8 cellular contexts compared by ENCODE assay signal in the genomic region with DNA sequence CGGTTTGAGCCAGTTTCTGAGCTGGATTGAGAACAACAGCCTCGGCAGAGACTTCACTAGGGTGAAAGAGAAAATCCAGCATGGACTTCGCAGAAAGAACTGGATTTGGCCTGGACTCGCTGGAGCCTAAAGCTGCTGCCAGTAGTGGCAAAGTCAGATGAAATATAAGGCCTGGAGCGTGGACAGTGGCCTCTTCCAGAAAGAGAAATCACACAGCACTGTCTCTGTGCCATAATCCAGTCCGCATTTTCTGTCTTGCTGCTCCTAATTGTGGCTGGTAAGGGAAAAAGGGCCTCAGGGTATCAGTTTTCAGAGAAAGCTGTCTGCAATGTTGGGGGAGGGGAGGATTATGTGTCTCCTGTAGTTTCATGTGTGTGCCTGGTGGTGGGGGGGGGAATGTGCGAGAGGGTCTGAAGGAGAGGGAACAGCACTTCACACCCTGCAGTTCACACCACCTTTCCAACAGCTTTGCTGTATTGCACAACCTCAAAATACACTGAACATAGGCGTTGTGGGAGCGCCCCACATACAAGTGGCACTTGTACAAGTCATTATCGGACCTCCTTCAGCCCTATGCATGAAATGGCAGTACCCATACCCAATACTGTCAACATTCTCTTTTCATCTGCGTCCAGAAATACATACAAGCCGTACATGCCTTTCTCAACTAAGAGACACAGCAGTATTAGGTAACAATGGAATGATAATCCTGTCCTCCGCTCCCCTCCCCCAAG.
DNase-seq lines count a peak whose midpoint lies in the region; ATAC-seq and TF ChIP-seq lines count a peak whose summit lies in the region.

No MANE protein-coding gene starts in this region.

- peak overlapping the region; percentile 19; the same call in 1 of the 2 replicates for H3K9ac ChIP-seq in IMR-90 (ENCODE audit: low read depth, low read length)

- H2AK5ac ChIP-seq in IMR-90 (ENCODE audit: low read depth, low read length) = peak overlapping the region; percentile 97

- BruUV-seq in IMR-90 (replicated peaks; lab: Mats Ljungman, UMichigan) = no TSS peak
- BruUV-seq in Panc1 (replicated peaks; lab: Mats Ljungman, UMichigan) = no TSS peak

- H3K14ac ChIP-seq in IMR-90 (replicated peaks; ENCODE audit: low read depth, low read length) = peak overlapping the region; percentile 86

- peak overlapping the region; percentile 97 for H2AK9ac ChIP-seq in IMR-90 (replicated peaks; ENCODE audit: low read depth, low read length, poor library complexity)

- TF ChIP-seq CTCF in IMR-90 (conservative IDR thresholded peaks at IDR 0.05; ENCODE audit: low read depth, low read length) (0 out of 2 replicates have a peak, but pooled peaks have one; percentile 1), Panc1 (IDR thresholded peaks at IDR 0.05) (no peak)

- no peaks in the 10 kb centered on the region for H3K27me3 Mint-ChIP-seq in CD4-positive, CD25-positive, alpha-beta regulatory T cell
- no peaks in the 10 kb centered on the region for H3K27me3 Mint-ChIP-seq in naive thymus-derived CD8-positive, alpha-beta T cell
- no peaks in the 10 kb centered on the region for H3K27me3 Mint-ChIP-seq in stimulated activated memory B cell treated with anti-CD40 and anti-IgM and Interleukin-4, amounts not matched to agents 10 μg/mL and 1 μg/mL and 100 μg/mL, for 72 hours

- peak; percentile 25; the same call in 1 of the 2 replicates for TF ChIP-seq RAD21 in IMR-90 (IDR thresholded peaks at IDR 0.05; ENCODE audit: low read length)

- peak; percentile 59 to 68 for ATAC-seq in CD4-positive, CD25-positive, alpha-beta regulatory T cell (ENCODE audit: low read depth in 2 of 2)
- ATAC-seq in GM19468 (IDR thresholded peaks at IDR 0.05; ENCODE audit: extremely low read depth, unreplicated experiment) = peak; percentile 82
- ATAC-seq in IMR-90 (ENCODE audit: low read depth) = peak; percentile 78
- ATAC-seq in Panc1 = peak; percentile 82
- ATAC-seq in naive thymus-derived CD8-positive, alpha-beta T cell = peak; percentile 50 to 66
- peak; percentile 83 for ATAC-seq in stimulated activated memory B cell treated with anti-CD40 and anti-IgM and Interleukin-4, amounts not matched to agents 10 μg/mL and 1 μg/mL and 100 μg/mL, for 72 hours

- peak overlapping the region; percentile 98 for H4K91ac ChIP-seq in IMR-90 (ENCODE audit: insufficient read depth, low read depth, low read length)

- peak overlapping the region; percentile 84 for H3K18ac ChIP-seq in IMR-90 (ENCODE audit: low read depth, low read length)

- H3K4me3 ChIP-seq in CD4-positive, CD25-positive, alpha-beta regulatory T cell (ENCODE audit: low read depth, low read length) = peak overlapping the region; percentile 51
- no peak overlapping the region for H3K4me3 ChIP-seq in IMR-90 (ENCODE audit: insufficient read depth, low read depth, low read length)
- peak overlapping the region in 1 of 2 experiments; percentile 15; a peak in 2 of 4 replicates for H3K4me3 ChIP-seq in Panc1 (ENCODE audit: low read depth in 2 of 2, low read length in 2 of 2)

- no peaks in the 10 kb centered on the region for H3K79me1 ChIP-seq in IMR-90 (ENCODE audit: low read depth in 1 of 2, low read length in 2 of 2)

- H3K27ac Mint-ChIP-seq in CD4-positive, CD25-positive, alpha-beta regulatory T cell = peak overlapping the region; percentile 94 to 99 (median 98)
- H3K27ac Mint-ChIP-seq in naive thymus-derived CD8-positive, alpha-beta T cell = peak overlapping the region; percentile 88 to 99 (median 98)
- H3K27ac Mint-ChIP-seq in stimulated activated memory B cell treated with anti-CD40 and anti-IgM and Interleukin-4, amounts not matched to agents 10 μg/mL and 1 μg/mL and 100 μg/mL, for 72 hours = peak overlapping the region; percentile 96

- peak overlapping the region; percentile 94 for H4K5ac ChIP-seq in IMR-90 (ENCODE audit: low read depth, low read length)

- peaks cover 34% of the 10 kb centered on the region for H3K4me1 ChIP-seq in CD4-positive, CD25-positive, alpha-beta regulatory T cell (ENCODE audit: control insufficient read depth, insufficient read depth, low read length, poor library complexity, severe bottlenecking)
- H3K4me1 ChIP-seq in IMR-90 (ENCODE audit: control insufficient read depth, insufficient read depth, low read length) (peaks cover 18% of the 10 kb centered on the region), Panc1 (ENCODE audit: control insufficient read depth, insufficient read depth, low read length) (peaks cover 17% of the 10 kb centered on the region)

- TF ChIP-seq POLR2A in IMR-90 (IDR thresholded peaks at IDR 0.05; ENCODE audit: low read depth, low read length) = no peak

- no peaks in the 10 kb centered on the region for H4K20me1 ChIP-seq in IMR-90 (ENCODE audit: insufficient read depth, low read length)

- peak overlapping the region; percentile 92 to 98 for H4K8ac ChIP-seq in IMR-90 (ENCODE audit: low read depth in 2 of 2, low read length in 2 of 2)

- peak overlapping the region; percentile 94 for H2AFZ ChIP-seq in IMR-90 (replicated peaks; ENCODE audit: low read length, poor library complexity)

- H3K4me2 ChIP-seq in IMR-90 (ENCODE audit: low read depth, low read length) = peak overlapping the region; percentile 50

- peak overlapping the region; percentile 99 for H2BK15ac ChIP-seq in IMR-90 (ENCODE audit: low read depth, low read length)

- peak overlapping the region; percentile 76 for H3K56ac ChIP-seq in IMR-90 (ENCODE audit: extremely low read depth, insufficient read depth, low read length)

- H3K27me3 ChIP-seq in CD4-positive, CD25-positive, alpha-beta regulatory T cell (ENCODE audit: control insufficient read depth, insufficient read depth, low read length) = no peaks in the 10 kb centered on the region
- H3K27me3 ChIP-seq in IMR-90 (ENCODE audit: control insufficient read depth, insufficient read depth, low read length) (no peaks in the 10 kb centered on the region), Panc1 (ENCODE audit: control insufficient read depth, insufficient read depth, low read length) (no peaks in the 10 kb centered on the region)

- no peaks in the 10 kb centered on the region for H3K36me3 ChIP-seq in CD4-positive, CD25-positive, alpha-beta regulatory T cell (ENCODE audit: control insufficient read depth, insufficient read depth, low read length)
- H3K36me3 ChIP-seq in IMR-90 (ENCODE audit: control insufficient read depth, insufficient read depth, low read length) = no peaks in the 10 kb centered on the region
- H3K36me3 ChIP-seq in Panc1 (ENCODE audit: control insufficient read depth, insufficient read depth, low read length) = no peaks in the 10 kb centered on the region

- CTCF ChIA-PET in IMR-90 (lab: Yijun Ruan, JAX) = interaction anchor here (0.6 to 1.9 kb wide), 4 partner anchors 108 to 159 kb away, joined by 3 to 8 read pairs (median 6); partner anchors contain the start of gene ATF7IP
- CTCF ChIA-PET in Panc1 (lab: Charles Lee) = interaction anchor here (0.7 kb wide), 1 partner anchor 108 kb away, joined by 12 read pairs; no protein-coding TSS in a partner anchor

- intact Hi-C loops in IMR-90 (cut with micrococcal nuclease) (loop anchor here (1.0 to 2.0 kb wide), 5 partner anchors 64 to 159 kb away; no protein-coding TSS in a partner anchor), Panc1 (cut with micrococcal nuclease; ENCODE audit: unreplicated experiment) (loop anchor here (10.0 kb wide), 2 partner anchors 107 to 137 kb away; partner anchors contain the start of gene ATF7IP)

- peak overlapping the region; percentile 97 for H2BK20ac ChIP-seq in IMR-90 (ENCODE audit: low read depth, low read length)

- 10% methylated on average over 2 of the region's 13 CpGs; no CpG with 5 or more reads in 1 of the 2 experiments for WGBS in IMR-90 (ENCODE audit: extremely low coverage in 2 of 2, insufficient read length in 1 of 2), 2 experiments

- peak; percentile 72 to 93 (median 84) for DNase-seq in CD4-positive, CD25-positive, alpha-beta regulatory T cell
- DNase-seq in IMR-90 (peak; percentile 100), Panc1 (ENCODE audit: low read depth, low spot score) (peak; percentile 56), activated T-helper 1 cell treated with Interleukin-2 at 50 U/mL for 16 hours (ENCODE audit: low read depth) (peak; percentile 53), fibroblast of gingiva (ENCODE audit: low read depth) (peak; percentile 99)
- DNase-seq in naive thymus-derived CD8-positive, alpha-beta T cell = peak; percentile 61 to 88 (median 77)

- dilution Hi-C loops in IMR-90 (cut with HindIII; ENCODE audit: low sequenced_read_pairs, unreplicated experiment) = no loop called here

- peak overlapping the region; percentile 76 to 90 (median 82) for H3K4me3 Mint-ChIP-seq in CD4-positive, CD25-positive, alpha-beta regulatory T cell
- H3K4me3 Mint-ChIP-seq in naive thymus-derived CD8-positive, alpha-beta T cell = peak overlapping the region; percentile 70 to 87 (median 78)
- peak overlapping the region; percentile 44 for H3K4me3 Mint-ChIP-seq in stimulated activated memory B cell treated with anti-CD40 and anti-IgM and Interleukin-4, amounts not matched to agents 10 μg/mL and 1 μg/mL and 100 μg/mL, for 72 hours

- no peaks in the 10 kb centered on the region for H3K36me3 Mint-ChIP-seq in CD4-positive, CD25-positive, alpha-beta regulatory T cell
- no peaks in the 10 kb centered on the region for H3K36me3 Mint-ChIP-seq in naive thymus-derived CD8-positive, alpha-beta T cell
- H3K36me3 Mint-ChIP-seq in stimulated activated memory B cell treated with anti-CD40 and anti-IgM and Interleukin-4, amounts not matched to agents 10 μg/mL and 1 μg/mL and 100 μg/mL, for 72 hours = peaks cover 16% of the 10 kb centered on the region

- peak overlapping the region; percentile 97 for H2BK120ac ChIP-seq in IMR-90 (ENCODE audit: low read depth, low read length)

- in situ Hi-C loops in IMR-90 (cut with MboI; ENCODE audit: low sequenced_read_pairs) = loop anchor here (5.0 kb wide), 1 partner anchor 514 kb away; a partner anchor contains a TSS
- in situ Hi-C loops in Panc1 (cut with HindIII; ENCODE audit: low pct_unique_long_range_greater_than_20kb, low sequenced_read_pairs) = no loop called here

- peak overlapping the region; percentile 95 for H3K4ac ChIP-seq in IMR-90 (ENCODE audit: low read depth, low read length)

- peaks cover 0 to 10% (median 1%) of the 10 kb centered on the region in 7 donors for H3K9me3 Mint-ChIP-seq in CD4-positive, CD25-positive, alpha-beta regulatory T cell
- H3K9me3 Mint-ChIP-seq in naive thymus-derived CD8-positive, alpha-beta T cell = peaks cover 0 to 13% (median 8%) of the 10 kb centered on the region in 9 donors
- H3K9me3 Mint-ChIP-seq in stimulated activated memory B cell treated with anti-CD40 and anti-IgM and Interleukin-4, amounts not matched to agents 10 μg/mL and 1 μg/mL and 100 μg/mL, for 72 hours = peaks cover 6% of the 10 kb centered on the region

- no peaks in the 10 kb centered on the region for H3K9me3 ChIP-seq in CD4-positive, CD25-positive, alpha-beta regulatory T cell (ENCODE audit: control insufficient read depth in 2 of 2, low read length in 2 of 2)
- peaks cover 2% of the 10 kb centered on the region; the same call in 1 of the 2 replicates for H3K9me3 ChIP-seq in IMR-90 (ENCODE audit: control insufficient read depth, insufficient read depth, low read length)
- no peaks in the 10 kb centered on the region for H3K9me3 ChIP-seq in Panc1 (ENCODE audit: control insufficient read depth, insufficient read depth, low read depth, low read length)

- POLR2A ChIA-PET in IMR-90 (lab: Charles Lee; ENCODE audit: unreplicated experiment) (interaction anchor here (0.6 to 0.7 kb wide), 4 partner anchors 35 to 404 kb away, joined by 3 to 6 read pairs (median 4); no protein-coding TSS in a partner anchor), Panc1 (lab: Charles Lee) (no interaction called here)
- POLR2A ChIA-PET in naive thymus-derived CD8-positive, alpha-beta T cell (lab: Charles Lee) = interaction anchor here (0.6 to 6.1 kb wide), 20 partner anchors 9 to 1531 kb away, joined by 3 to 142 read pairs (median 4); partner anchors contain the start of genes ATF7IP and EPS8

- peaks cover 5% of the 10 kb centered on the region; the same call in 1 of the 2 replicates for H3K9me1 ChIP-seq in IMR-90 (ENCODE audit: insufficient read depth, low read length)

- peak overlapping the region; percentile 84 for H3K23ac ChIP-seq in IMR-90 (ENCODE audit: low read depth, low read length)

- peak overlapping the region; percentile 88 for H3K27ac ChIP-seq in CD4-positive, CD25-positive, alpha-beta regulatory T cell (ENCODE audit: insufficient read depth, low read length, poor library complexity, severe bottlenecking)
- H3K27ac ChIP-seq in IMR-90 (ENCODE audit: insufficient read depth, low read length) (peak overlapping the region; percentile 89), Panc1 (ENCODE audit: low read length) (peak overlapping the region; percentile 86)

- H3K4me1 Mint-ChIP-seq in CD4-positive, CD25-positive, alpha-beta regulatory T cell = peaks cover 16 to 67% (median 43%) of the 10 kb centered on the region in 4 donors
- H3K4me1 Mint-ChIP-seq in naive thymus-derived CD8-positive, alpha-beta T cell = peaks cover 23 to 79% (median 57%) of the 10 kb centered on the region in 4 donors
- H3K4me1 Mint-ChIP-seq in stimulated activated memory B cell treated with anti-CD40 and anti-IgM and Interleukin-4, amounts not matched to agents 10 μg/mL and 1 μg/mL and 100 μg/mL, for 72 hours = peaks cover 54% of the 10 kb centered on the region

- H2BK5ac ChIP-seq in IMR-90 (ENCODE audit: low read depth, low read length, poor library complexity, severe bottlenecking) = peak overlapping the region; percentile 97
